Comparison of ENCODE assay signal across 11 cellular contexts in genomic region chr12:14691560-14691959, GRCh38. TPM values are rescaled to one million over a fixed set of nuclear protein-coding genes. Genes with fewer than 3 reads are reported as not detected.
DNase-seq lines count a peak whose midpoint lies in the region; ATAC-seq, FAIRE-seq and TF ChIP-seq lines count a peak whose summit lies in the region.
"Had no signal": no experiment of that assay in that cellular context is flagged by ENCODE, and none has a peak within 500 bp of the region (broad histone marks: within the 10 kb centered on the region; RNA-seq: fewer than 3 reads in every experiment).

No MANE protein-coding gene starts in this region.

- no peak overlapping the region for H3K4me3 Mint-ChIP-seq in GM23338
- no peak overlapping the region for H3K4me3 Mint-ChIP-seq in stimulated activated memory B cell treated with anti-CD40 and anti-IgM and Interleukin-4, amounts not matched to agents 10 μg/mL and 1 μg/mL and 100 μg/mL, for 72 hours
- H3K4me3 Mint-ChIP-seq: activated CD4-positive, alpha-beta memory T cell treated with anti-CD3 and anti-CD28 coated beads for 36 hours; nephron had no signal

- H3K4me3 ChIP-seq in GM23338 (no peak overlapping the region), stomach (no peak overlapping the region)

- DNase-seq in GM23338 (ENCODE audit: low spot score): no peak
- peak; percentile 75 for DNase-seq in NCI-H69 (lab: John Stamatoyannopoulos, UW)
- no peak for DNase-seq in Right ventricle myocardium inferior (ENCODE audit: missing footprints)
- peak; percentile 53 for DNase-seq in stomach
- DNase-seq in D721Med (ENCODE audit: insufficient read length, low spot score): no peak
- DNase-seq in stimulated activated CD4-positive, alpha-beta T cell treated with anti-CD3 and anti-CD28 coated beads, Interleukin-12 subunit alpha, Interleukin-12 subunit beta, amount 100 ng/mL, for 4 hours: no peak
- DNase-seq in NCI-H187 (lab: John Stamatoyannopoulos, UW): no peak
- DNase-seq: activated CD4-positive, alpha-beta memory T cell treated with anti-CD3 and anti-CD28 coated beads for 36 hours; NCI-H510A had no signal

- no peaks in the 10 kb centered on the region for H3K79me2 ChIP-seq in GM23338 (replicated peaks; ENCODE audit: insufficient read depth)

- no peak for FAIRE-seq in D721Med (lab: Jason Lieb, UNC)

- no peak overlapping the region for H3K27ac Mint-ChIP-seq in GM23338
- H3K27ac Mint-ChIP-seq in stimulated activated memory B cell treated with anti-CD40 and anti-IgM and Interleukin-4, amounts not matched to agents 10 μg/mL and 1 μg/mL and 100 μg/mL, for 72 hours: no peak overlapping the region
- H3K27ac Mint-ChIP-seq: activated CD4-positive, alpha-beta memory T cell treated with anti-CD3 and anti-CD28 coated beads for 36 hours; nephron had no signal

- TF ChIP-seq CTCF in GM23338 (conservative IDR thresholded peaks at IDR 0.05; ENCODE audit: low read depth in 2 of 2): no peak
- no peak for TF ChIP-seq CTCF in stomach (IDR thresholded peaks at IDR 0.05)
- no peak for TF ChIP-seq CTCF in D721Med (IDR thresholded peaks at IDR 0.05; ENCODE audit: insufficient read depth, missing control alignments)

- H2AFZ ChIP-seq in GM23338: no peak overlapping the region

- H3K4me1 Mint-ChIP-seq in GM23338: peaks cover 19% of the 10 kb centered on the region
- H3K4me1 Mint-ChIP-seq in stimulated activated memory B cell treated with anti-CD40 and anti-IgM and Interleukin-4, amounts not matched to agents 10 μg/mL and 1 μg/mL and 100 μg/mL, for 72 hours: no peaks in the 10 kb centered on the region
- H3K4me1 Mint-ChIP-seq: nephron had no signal

- peaks cover 13% of the 10 kb centered on the region for H3K4me1 ChIP-seq in GM23338 (ENCODE audit: insufficient read depth)
- H3K4me1 ChIP-seq in stomach: no peaks in the 10 kb centered on the region

- H3K27me3 ChIP-seq in GM23338 (ENCODE audit: insufficient read depth): peaks cover 51% of the 10 kb centered on the region
- H3K27me3 ChIP-seq in stomach: no peaks in the 10 kb centered on the region

- H3K27ac ChIP-seq in GM23338 (ENCODE audit: low read depth): no peak overlapping the region
- no peak overlapping the region for H3K27ac ChIP-seq in stomach

- peaks cover 5% of the 10 kb centered on the region for H4K20me1 ChIP-seq in GM23338 (replicated peaks; ENCODE audit: insufficient read depth)

- H3K9me3 Mint-ChIP-seq in GM23338: no peaks in the 10 kb centered on the region
- no peaks in the 10 kb centered on the region for H3K9me3 Mint-ChIP-seq in stimulated activated memory B cell treated with anti-CD40 and anti-IgM and Interleukin-4, amounts not matched to agents 10 μg/mL and 1 μg/mL and 100 μg/mL, for 72 hours
- H3K9me3 Mint-ChIP-seq: activated CD4-positive, alpha-beta memory T cell treated with anti-CD3 and anti-CD28 coated beads for 36 hours; nephron had no signal

- TF ChIP-seq POLR2A in stomach (IDR thresholded peaks at IDR 0.05): no peak

- peaks cover 11% of the 10 kb centered on the region for H3K27me3 Mint-ChIP-seq in GM23338 (ENCODE audit: insufficient read depth, low read depth, poor library complexity)
- no peaks in the 10 kb centered on the region for H3K27me3 Mint-ChIP-seq in stimulated activated memory B cell treated with anti-CD40 and anti-IgM and Interleukin-4, amounts not matched to agents 10 μg/mL and 1 μg/mL and 100 μg/mL, for 72 hours

- H3K36me3 ChIP-seq in GM23338 (ENCODE audit: insufficient read depth) (no peaks in the 10 kb centered on the region), stomach (no peaks in the 10 kb centered on the region)

- H3K9me3 ChIP-seq in stomach: no peaks in the 10 kb centered on the region

- H3K4me2 ChIP-seq in GM23338: no peak overlapping the region; the same call in 1 of the 2 replicates

- peaks cover 25% of the 10 kb centered on the region for H3K36me3 Mint-ChIP-seq in GM23338 (ENCODE audit: low read depth)
- H3K36me3 Mint-ChIP-seq in stimulated activated memory B cell treated with anti-CD40 and anti-IgM and Interleukin-4, amounts not matched to agents 10 μg/mL and 1 μg/mL and 100 μg/mL, for 72 hours: no peaks in the 10 kb centered on the region
- H3K36me3 Mint-ChIP-seq: activated CD4-positive, alpha-beta memory T cell treated with anti-CD3 and anti-CD28 coated beads for 36 hours had no signal

- TF ChIP-seq EP300 in stomach (IDR thresholded peaks at IDR 0.05): no peak

- no peak for ATAC-seq in GM23338
- ATAC-seq in Right ventricle myocardium inferior: peak; percentile 92
- ATAC-seq in stimulated activated memory B cell treated with anti-CD40 and anti-IgM and Interleukin-4, amounts not matched to agents 10 μg/mL and 1 μg/mL and 100 μg/mL, for 72 hours: no peak

- intact Hi-C loops in Right ventricle myocardium inferior (cut with DNase I): no loop called here
- intact Hi-C loops in stomach (cut with DNase I; ENCODE audit: low total_unique reads): no loop called here

- H3K9me2 ChIP-seq in GM23338 (ENCODE audit: insufficient read depth): no peaks in the 10 kb centered on the region

- 0 out of 2 replicates have a peak, but pooled peaks cover 3% of the 10 kb centered on the region for H3F3A ChIP-seq in GM23338 (replicated peaks; ENCODE audit: low read depth)

TF ChIP-seq in GM23338, 12 proteins besides CTCF, POLR2A, EP300 and RAD21:
- TF ChIP-seq POLR2AphosphoS5 (IDR thresholded peaks at IDR 0.05; ENCODE audit: low read depth): 0 out of 2 replicates have a peak, but pooled peaks have one; percentile 15
- no peak for TF ChIP-seq STAT1 (IDR thresholded peaks at IDR 0.05; ENCODE audit: unreplicated experiment)

RNA-seq across cellular contexts. Expression of gene GUCY2C, which starts 4.8 kb away (rescaled TPM):
- total RNA-seq in GM23338 (2014; rRNA removed; shearing (Covaris generic)): 1.9 and 3.1 TPM in 2 replicates
- polyA plus RNA-seq in GM23338 (2016; fragmentation: Nextera tagmentation; extraction: Ambion mirVana) (1.4 and 2.1 TPM in 2 replicates), stomach (under 1 TPM in 2 of 3 donors, not detected in 1; 0.05 to 0.31 TPM)
- total RNA-seq in Right ventricle myocardium inferior (not detected), stomach (10 to 100 TPM in 1 of 5 donors, 1 to 10 TPM in 1, not detected in 3; 2.6 to 31.0 TPM)
- total RNA-seq: activated CD4-positive, alpha-beta memory T cell treated with anti-CD3 and anti-CD28 coated beads for 36 hours had no signal

Comparison
In these comparisons a context has a peak if more than half of its experiments do, and no peak if none do; other contexts are left out.
1. DNase-seq: peak in NCI-H69 (single experiment) and stomach (single experiment); none in GM23338 (single experiment), Right ventricle myocardium inferior (single experiment), D721Med (single experiment), stimulated activated CD4-positive, alpha-beta T cell treated with anti-CD3 and anti-CD28 coated beads, Interleukin-12 subunit alpha, Interleukin-12 subunit beta, amount 100 ng/mL, for 4 hours (single experiment) and NCI-H187 (0 of 2).